2 cellular contexts compared by ENCODE assay signal in the genomic region with DNA sequence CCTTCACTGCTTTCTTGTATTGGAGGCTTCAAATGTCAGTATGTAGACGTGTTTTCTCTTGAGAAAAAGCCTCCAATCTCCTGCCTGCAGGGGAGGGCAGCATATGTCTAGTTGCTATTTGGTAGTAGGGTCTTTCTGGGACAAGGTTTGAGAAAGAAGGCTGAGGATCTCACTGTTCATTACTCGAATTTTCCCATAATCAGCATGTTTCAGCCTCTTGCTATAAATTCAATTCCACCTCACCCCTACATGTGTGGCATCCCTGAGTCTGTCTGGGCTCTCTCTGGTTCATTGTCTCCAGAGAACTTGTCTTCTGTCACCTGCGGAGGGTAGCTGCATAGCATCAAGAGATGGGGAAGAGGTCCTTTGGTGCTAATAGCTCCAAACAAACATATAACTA.
A peak's percentile ranks its signal among the peaks of the same experiment; 100 is the strongest.
TF ChIP-seq lines count a peak whose summit lies in the region.

No MANE protein-coding gene starts in this region.

TF ChIP-seq in HepG2, 621 proteins besides CTCF, POLR2A, EP300 and RAD21:
- TF ChIP-seq ZMYM4 (CRISPR knock-in tag; IDR thresholded peaks at IDR 0.05) (no peak), MAFF (IDR thresholded peaks at IDR 0.05; ENCODE audit: low read depth, low read length) (0 out of 2 replicates have a peak, but pooled peaks have one; percentile 27), MAFK (conservative IDR thresholded peaks at IDR 0.05 in 1 of 2, IDR thresholded peaks at IDR 0.05 in 1 of 2; ENCODE audit: low read length in 2 of 2) (peak; percentile 45 to 51; a peak in 2 of 4 replicates)
- TF ChIP-seq, protein P1, sequence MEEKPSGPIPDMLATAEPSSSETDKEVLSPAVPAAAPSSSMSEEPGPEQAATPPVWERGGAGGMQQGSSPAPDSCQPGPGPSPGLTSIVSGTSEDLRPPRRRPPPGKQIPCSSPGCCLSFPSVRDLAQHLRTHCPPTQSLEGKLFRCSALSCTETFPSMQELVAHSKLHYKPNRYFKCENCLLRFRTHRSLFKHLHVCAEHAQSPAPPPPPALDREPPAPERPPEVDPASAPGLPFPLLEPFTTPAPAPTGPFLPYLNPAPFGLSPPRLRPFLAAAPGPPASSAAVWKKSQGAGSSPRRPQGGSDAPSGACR (CRISPR knock-in tag; IDR thresholded peaks at IDR 0.05) = no peak

TF ChIP-seq in A549, 52 proteins besides CTCF, POLR2A, EP300 and RAD21:
- TF ChIP-seq MAFK (IDR thresholded peaks at IDR 0.05; ENCODE audit: partially characterized antibody) = peak; percentile 62
- TF ChIP-seq HOXA7 (CRISPR knock-in tag; IDR thresholded peaks at IDR 0.05) = no peak
